Comparison of ENCODE assay signal across 21 cellular contexts in genomic region chr10:127428385-127428980, GRCh38.
DNase-seq lines count a peak whose midpoint lies in the region; ATAC-seq, FAIRE-seq and TF ChIP-seq lines count a peak whose summit lies in the region.
"Had no signal": no experiment of that assay in that cellular context is flagged by ENCODE, and none has a peak within 500 bp of the region (broad histone marks: within the 10 kb centered on the region; RNA-seq: fewer than 3 reads in every experiment).

No MANE protein-coding gene starts in this region.

- BruUV-seq in endothelial cell of umbilical vein (replicated peaks; lab: Mats Ljungman, UMichigan): no TSS peak

- no peaks in the 10 kb centered on the region for H4K20me1 ChIP-seq in endothelial cell of umbilical vein (replicated peaks; ENCODE audit: control insufficient read depth, extremely low read depth, insufficient read depth, low read length)

- no peak for DNase-seq in bronchial epithelial cell (ENCODE audit: low read depth)
- no peak for DNase-seq in endothelial cell of umbilical vein (ENCODE audit: low read depth, low spot score)
- no peak for DNase-seq in urothelium cell line (ENCODE audit: low spot score)
- DNase-seq in cerebellar nuclear complex (lab: John Stamatoyannopoulos, UW): no peak
- DNase-seq in mucosa of gallbladder (ENCODE audit: low spot score): no peak
- DNase-seq: ACHN; BE2C; C1 segment of cervical spinal cord; Caco-2; CD4-positive, CD25-positive, alpha-beta regulatory T cell; H7; IMR-90 had no signal

- H3K27me3 ChIP-seq in bronchial epithelial cell (ENCODE audit: control insufficient read depth, insufficient read depth, low read length) (no peaks in the 10 kb centered on the region), endothelial cell of umbilical vein (ENCODE audit: control insufficient read depth in 2 of 2, insufficient read depth in 2 of 2, low read length in 2 of 2) (no peaks in the 10 kb centered on the region), neutrophil (peaks cover 2% of the 10 kb centered on the region)

- TF ChIP-seq POLR2A in endothelial cell of umbilical vein (IDR thresholded peaks at IDR 0.05; ENCODE audit: low read depth, low read length): no peak

- intact Hi-C loops in endothelial cell of umbilical vein (cut with micrococcal nuclease): no loop called here

- H3K36me3 ChIP-seq in bronchial epithelial cell (ENCODE audit: control insufficient read depth, insufficient read depth, low read length) (peaks cover 2% of the 10 kb centered on the region), endothelial cell of umbilical vein (ENCODE audit: control insufficient read depth in 2 of 2, extremely low read depth in 1 of 2, insufficient read depth in 2 of 2, low read length in 2 of 2) (peaks cover 2 to 26% of the 10 kb centered on the region in 2 experiments), neutrophil (no peaks in the 10 kb centered on the region)
- H3K36me3 ChIP-seq: BE2C had no signal

- H3K4me1 ChIP-seq in endothelial cell of umbilical vein (ENCODE audit: control insufficient read depth, extremely low read depth, insufficient read depth, low read length): no peaks in the 10 kb centered on the region
- peaks cover 22 to 33% of the 10 kb centered on the region in 2 experiments for H3K4me1 ChIP-seq in neutrophil (ENCODE audit: control insufficient read depth in 1 of 2, insufficient read depth in 1 of 2, low read depth in 1 of 2, low read length in 1 of 2)
- H3K4me1 ChIP-seq: Caco-2 had no signal

- TF ChIP-seq CTCF in bronchial epithelial cell (IDR thresholded peaks at IDR 0.05; ENCODE audit: insufficient read depth, low read length, severe bottlenecking): no peak
- no peak for TF ChIP-seq CTCF in endothelial cell of umbilical vein (IDR thresholded peaks at IDR 0.05; ENCODE audit: extremely low read depth in 1 of 2, insufficient read depth in 1 of 2, low read depth in 1 of 2, low read length in 2 of 2)
- TF ChIP-seq CTCF in neutrophil (IDR thresholded peaks at IDR 0.05): no peak

- H3K9ac ChIP-seq in endothelial cell of umbilical vein (replicated peaks; ENCODE audit: extremely low read depth, insufficient read depth, low read length): no peak overlapping the region

- FAIRE-seq in bronchial epithelial cell (lab: Jason Lieb, UNC) (peak; percentile 75), endothelial cell of umbilical vein (lab: Jason Lieb, UNC) (no peak), urothelium cell line (lab: Jason Lieb, UNC) (peak; percentile 46)
- FAIRE-seq: A204.1, D721Med, G401.6, K562 had no signal

- no peak overlapping the region for H3K27ac ChIP-seq in endothelial cell of umbilical vein (ENCODE audit: insufficient read depth, low read depth, low read length)
- peak overlapping the region; percentile 31 for H3K27ac ChIP-seq in neutrophil
- H3K27ac ChIP-seq: HL-60 had no signal

- H3K4me2 ChIP-seq in endothelial cell of umbilical vein (ENCODE audit: insufficient read depth, low read length): no peak overlapping the region
- H3K4me2 ChIP-seq: GM23338 had no signal

- POLR2A ChIA-PET in endothelial cell of umbilical vein (lab: Charles Lee): no interaction called here

- H3K4me3 ChIP-seq in bronchial epithelial cell (ENCODE audit: low read depth, low read length): no peak overlapping the region
- H3K4me3 ChIP-seq in endothelial cell of umbilical vein (replicated peaks in 1 of 3; ENCODE audit: insufficient read depth in 1 of 3, low read depth in 1 of 3, low read length in 3 of 3): no peak overlapping the region
- H3K4me3 ChIP-seq in neutrophil (ENCODE audit: low read depth in 1 of 2, low read length in 1 of 2): no peak overlapping the region
- H3K4me3 ChIP-seq: GM23338, K562 had no signal

- dilution Hi-C loops in endothelial cell of umbilical vein (cut with MboI; ENCODE audit: extremely low pct_ligation_motif_present, low sequenced_read_pairs): no loop called here

- H3K9me3 ChIP-seq in endothelial cell of umbilical vein (replicated peaks; ENCODE audit: control insufficient read depth, insufficient read depth, low read length) (no peaks in the 10 kb centered on the region), neutrophil (no peaks in the 10 kb centered on the region)
- H3K9me3 ChIP-seq: BE2C, Caco-2 had no signal

- no peaks in the 10 kb centered on the region for H3K9me1 ChIP-seq in endothelial cell of umbilical vein (replicated peaks; ENCODE audit: control insufficient read depth, extremely low read depth, insufficient read depth, low read length)

- H3K79me2 ChIP-seq in endothelial cell of umbilical vein (ENCODE audit: control insufficient read depth, insufficient read depth, low read length): no peaks in the 10 kb centered on the region

- no peak overlapping the region for H2AFZ ChIP-seq in endothelial cell of umbilical vein (ENCODE audit: low read depth, low read length)
- H2AFZ ChIP-seq: GM23338 had no signal

- ATAC-seq in GM21529 (IDR thresholded peaks at IDR 0.05; ENCODE audit: unreplicated experiment): no peak
- ATAC-seq: GM23338, HCT116, K562 had no signal

- CTCF ChIA-PET in endothelial cell of umbilical vein (lab: Charles Lee): no interaction called here

TF ChIP-seq in endothelial cell of umbilical vein, 7 proteins besides CTCF, POLR2A, EP300 and RAD21:
- TF ChIP-seq FOS (IDR thresholded peaks at IDR 0.05; ENCODE audit: borderline replicate concordance, insufficient read depth, low read length): no peak
- no peak for TF ChIP-seq JUN (IDR thresholded peaks at IDR 0.05; ENCODE audit: borderline replicate concordance, insufficient read depth, insufficient read length, low read depth)
- TF ChIP-seq MAX (IDR thresholded peaks at IDR 0.05; ENCODE audit: insufficient read depth, insufficient read length): peak; percentile 50
- TF ChIP-seq POLR2AphosphoS5 (IDR thresholded peaks at IDR 0.05; ENCODE audit: insufficient read depth, low read depth, low read length): no peak
TF ChIP-seq in endothelial cell of umbilical vein: peak in this region for 1.
